Comparison of ENCODE assay signal across 9 cellular contexts in genomic region chr7:36208406-36208805, GRCh38. TPM values are rescaled to one million over a fixed set of nuclear protein-coding genes. Genes with fewer than 3 reads are reported as not detected.
DNase-seq lines count a peak whose midpoint lies in the region; ATAC-seq and TF ChIP-seq lines count a peak whose summit lies in the region.
"Had no signal": no experiment of that assay in that cellular context is flagged by ENCODE, and none has a peak within 500 bp of the region (broad histone marks: within the 10 kb centered on the region; RNA-seq: fewer than 3 reads in every experiment).

No MANE protein-coding gene starts in this region.

- H3K27me3 ChIP-seq in colonic mucosa (no peaks in the 10 kb centered on the region), ovary (no peaks in the 10 kb centered on the region)

- peaks cover 0 to 3% (median 2%) of the 10 kb centered on the region in 3 donors for H3K27me3 Mint-ChIP-seq in CD14-positive monocyte (ENCODE audit: low read depth in 3 of 3)

- intact Hi-C loops in CD14-positive monocyte (cut with micrococcal nuclease) (loop anchor here (5.0 kb wide), 5 partner anchors 51 to 84 kb away; no protein-coding TSS in a partner anchor), colonic mucosa (cut with DNase I) (no loop called here), ovary (cut with DNase I) (no loop called here)

- H3K27ac Mint-ChIP-seq in CD14-positive monocyte = peak overlapping the region; percentile 86 to 93 (median 91)

- H3K4me3 Mint-ChIP-seq in CD14-positive monocyte = peak overlapping the region; percentile 32 to 53

- H3K36me3 Mint-ChIP-seq in CD14-positive monocyte = peaks cover 0 to 26% of the 10 kb centered on the region in 2 donors

- no peak for DNase-seq in CD14-positive monocyte (ENCODE audit: low spot score)
- peak; percentile 45 for DNase-seq in LHCN-M2 (ENCODE audit: low read depth)
- no peak for DNase-seq in colonic mucosa
- no peak for DNase-seq in ovary
- DNase-seq in DMS79 treated with DMSO at 0.1 percent for 48 hours (lab: John Stamatoyannopoulos, UW) = no peak
- DNase-seq in stimulated activated CD4-positive, alpha-beta T cell treated with anti-CD3 and anti-CD28 coated beads, Interleukin-12 subunit alpha, Interleukin-12 subunit beta, amount 100 ng/mL, for 4 hours = no peak
- DNase-seq in NCI-H226 = no peak
- DNase-seq: dermis blood vessel endothelial cell had no signal

- H3K27ac ChIP-seq in colonic mucosa (peak overlapping the region; percentile 59), ovary (peak overlapping the region; percentile 21 to 59)

- peaks cover 11% of the 10 kb centered on the region for H3K4me1 ChIP-seq in colonic mucosa
- peaks cover 14% of the 10 kb centered on the region for H3K4me1 ChIP-seq in ovary (ENCODE audit: insufficient read depth)

- no peak for ATAC-seq in GM18502 (IDR thresholded peaks at IDR 0.05; ENCODE audit: poor library complexity, unreplicated experiment)

- TF ChIP-seq CTCF in CD14-positive monocyte (IDR thresholded peaks at IDR 0.05) (no peak), colonic mucosa (IDR thresholded peaks at IDR 0.05) (no peak), ovary (IDR thresholded peaks at IDR 0.05) (no peak)

- H3K4me3 ChIP-seq in colonic mucosa (no peak overlapping the region), ovary (no peak overlapping the region)

- peaks cover 0 to 2% (median 0%) of the 10 kb centered on the region in 7 donors for H3K9me3 Mint-ChIP-seq in CD14-positive monocyte

- H3K9me3 ChIP-seq in colonic mucosa (no peaks in the 10 kb centered on the region), ovary (no peaks in the 10 kb centered on the region)

- no peak overlapping the region for H3K9ac ChIP-seq in colonic mucosa (ENCODE audit: low read depth in 2 of 2, low read length in 2 of 2)

- peaks cover 40% of the 10 kb centered on the region for H3K4me1 Mint-ChIP-seq in CD14-positive monocyte

- H3K36me3 ChIP-seq in colonic mucosa = no peaks in the 10 kb centered on the region
- no peaks in the 10 kb centered on the region for H3K36me3 ChIP-seq in ovary

- no peak for TF ChIP-seq EP300 in ovary (IDR thresholded peaks at IDR 0.05)

- no peak for TF ChIP-seq POLR2A in ovary (IDR thresholded peaks at IDR 0.05)

RNA-seq across cellular contexts. Expression of gene EEPD1, which starts 55.4 kb away (rescaled TPM):
- polyA plus RNA-seq in CD14-positive monocyte (10 to 100 TPM in 1 of 2 donors, 1 to 10 TPM in 1; 8.6 to 12.6 TPM), ovary (10 to 100 TPM; 11.5 to 16.6 TPM)
- total RNA-seq in LHCN-M2 (2014; rRNA removed) (2.5 and 3.5 TPM in 2 replicates), colonic mucosa (10 to 100 TPM in 1 of 2 donors, 1 to 10 TPM in 1; 8.2 to 10.0 TPM), ovary (10 to 100 TPM in 4 of 7 donors, 1 to 10 TPM in 3; 5.6 to 15.8 (median 10.7) TPM)
- 3.9 TPM for polyA plus RNA-seq in LHCN-M2 (2012)

Comparison
In these comparisons a context has a peak if more than half of its experiments do, and no peak if none do; other contexts are left out.
1. intact Hi-C loops: an anchor here in CD14-positive monocyte (5.0 kb wide); none called in colonic mucosa and ovary.